In the genomic region with DNA sequence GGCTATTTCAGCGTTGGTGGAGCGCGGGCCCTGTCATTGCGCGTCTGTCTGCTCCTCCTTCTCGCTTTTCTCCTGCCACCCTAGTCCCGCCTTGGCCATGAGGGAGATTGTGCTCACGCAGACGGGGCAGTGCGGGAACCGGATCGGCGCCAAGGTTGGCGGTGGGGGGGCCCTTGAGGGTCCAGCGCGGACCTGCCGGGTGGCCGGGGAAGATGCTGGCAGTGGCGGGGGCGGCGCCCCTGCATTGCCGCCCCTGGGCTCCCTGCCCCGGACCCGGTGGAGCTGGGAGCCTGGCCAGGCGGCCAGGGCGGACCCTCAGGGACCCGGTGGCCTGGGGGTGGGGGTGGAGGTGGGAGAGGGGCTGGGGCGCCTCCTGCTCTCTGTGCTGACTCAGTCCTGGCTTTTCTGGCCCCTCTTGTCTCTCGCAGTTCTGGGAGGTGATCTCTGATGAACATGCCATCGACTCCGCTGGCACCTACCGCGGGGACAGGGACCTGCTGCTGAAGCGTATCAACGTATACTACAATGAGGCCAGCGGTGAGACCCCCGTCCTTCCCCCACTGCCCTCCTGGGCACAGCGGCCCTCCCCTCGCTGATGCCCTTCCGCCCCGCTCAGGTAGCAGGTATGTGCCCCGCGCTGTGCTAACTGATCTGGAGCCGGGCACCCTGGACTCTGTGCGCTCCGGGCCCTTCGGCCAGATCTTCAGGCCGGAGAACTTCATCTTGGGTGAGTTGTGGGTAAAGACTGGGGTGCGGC, we compare ENCODE assay signal across 22 cellular contexts. TPM values are rescaled to one million over a fixed set of nuclear protein-coding genes. Genes with fewer than 3 reads are reported as not detected.
"Had no signal": no experiment of that assay in that cellular context is flagged by ENCODE, and none has a peak within 500 bp of the region (broad histone marks: within the 10 kb centered on the region; RNA-seq: fewer than 3 reads in every experiment).

No MANE protein-coding gene starts in this region.

- H3K36me3 Mint-ChIP-seq: natural killer cell treated with Interleukin-12 subunit alpha and Interleukin-12 subunit beta and Interleukin-15 and Interleukin-18, amount 100 ng/mL, for 72 hours had no signal

- FAIRE-seq: endometrium, frontal cortex, keratinocyte had no signal

- H3K27me3 ChIP-seq: dorsolateral prefrontal cortex, heart right ventricle, right atrium auricular region, sigmoid colon, tibial artery, upper lobe of left lung, vagina had no signal

- ATAC-seq: esophagus mucosa; heart right ventricle; natural killer cell treated with Interleukin-12 subunit alpha and Interleukin-12 subunit beta and Interleukin-15 and Interleukin-18, amount 100 ng/mL, for 72 hours had no signal

- H3K4me1 ChIP-seq: heart right ventricle, left ventricle myocardium inferior, lower lobe of right lung, right atrium auricular region, sigmoid colon, tibial artery, upper lobe of left lung, vagina had no signal

- H3K4me3 Mint-ChIP-seq: memory B cell; natural killer cell treated with Interleukin-12 subunit alpha and Interleukin-12 subunit beta and Interleukin-15 and Interleukin-18, amount 100 ng/mL, for 72 hours had no signal

- H3K9me3 Mint-ChIP-seq: memory B cell had no signal

- DNase-seq: cortex of kidney; dorsolateral prefrontal cortex; effector CD8-positive, alpha-beta T cell; heart right ventricle; left ventricle myocardium inferior; lower lobe of right lung; midbrain; sigmoid colon; stimulated activated CD4-positive, alpha-beta T cell treated with anti-CD3 and anti-CD28 coated beads, Interleukin-2, amount 100 ng/mL, for 24 hours; stimulated activated CD4-positive, alpha-beta T cell treated with anti-CD3 and anti-CD28 coated beads, Interleukin-4, amount 100 ng/mL, for 4 hours; stimulated activated naive CD4-positive, alpha-beta T cell treated with Interleukin-2 at 50 U/mL for 16 hours; tibial artery had no signal

- H3K4me1 Mint-ChIP-seq: memory B cell had no signal

- H3K27ac ChIP-seq: dorsolateral prefrontal cortex, heart right ventricle, left ventricle myocardium inferior, lower lobe of right lung, right atrium auricular region, sigmoid colon, skin epidermis, tibial artery, upper lobe of left lung, vagina had no signal

- H3K36me3 ChIP-seq: heart right ventricle, left ventricle myocardium inferior, lower lobe of right lung, right atrium auricular region, sigmoid colon, tibial artery, upper lobe of left lung, vagina had no signal

- H3K9me3 ChIP-seq: lower lobe of right lung, right atrium auricular region, sigmoid colon, upper lobe of left lung, vagina had no signal

- H3K27ac Mint-ChIP-seq: memory B cell; natural killer cell treated with Interleukin-12 subunit alpha and Interleukin-12 subunit beta and Interleukin-15 and Interleukin-18, amount 100 ng/mL, for 72 hours had no signal

- H3K4me3 ChIP-seq: dorsolateral prefrontal cortex, heart right ventricle, left ventricle myocardium inferior, lower lobe of right lung, right atrium auricular region, sigmoid colon, skin epidermis, tibial artery, upper lobe of left lung, vagina had no signal

RNA-seq across cellular contexts. Expression of gene MAP1LC3C, which starts 58.3 kb away (rescaled TPM):
- total RNA-seq: esophagus mucosa; natural killer cell treated with Interleukin-12 subunit alpha and Interleukin-12 subunit beta and Interleukin-15 and Interleukin-18, amount 100 ng/mL, for 72 hours; right atrium auricular region had no signal
- polyA plus RNA-seq: keratinocyte had no signal
